ENCODE assay signal across 1 cellular context in the genomic region with DNA sequence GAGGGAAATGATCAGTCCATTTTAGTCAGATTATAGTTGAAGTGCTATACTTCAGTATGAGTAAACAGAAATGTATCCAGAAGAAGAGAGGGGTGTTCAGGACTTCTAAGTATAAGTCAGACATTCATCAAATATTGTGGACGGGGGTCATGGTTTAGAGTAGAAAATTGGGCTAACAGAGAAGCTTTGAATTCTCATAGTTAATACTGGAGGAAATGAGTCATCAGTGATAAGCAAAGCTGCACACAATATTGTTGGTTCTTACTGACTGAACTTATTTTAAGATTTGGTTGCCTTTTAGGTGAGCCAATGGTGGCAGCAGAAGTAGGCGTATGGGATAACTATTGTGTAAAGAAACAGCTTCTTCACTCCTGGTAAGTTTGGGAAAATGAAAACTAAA.
TF ChIP-seq lines count a peak whose summit lies in the region.

No MANE protein-coding gene starts in this region.

TF ChIP-seq in IMR-90, 13 proteins besides CTCF, POLR2A, EP300 and RAD21:
- TF ChIP-seq, protein P1, sequence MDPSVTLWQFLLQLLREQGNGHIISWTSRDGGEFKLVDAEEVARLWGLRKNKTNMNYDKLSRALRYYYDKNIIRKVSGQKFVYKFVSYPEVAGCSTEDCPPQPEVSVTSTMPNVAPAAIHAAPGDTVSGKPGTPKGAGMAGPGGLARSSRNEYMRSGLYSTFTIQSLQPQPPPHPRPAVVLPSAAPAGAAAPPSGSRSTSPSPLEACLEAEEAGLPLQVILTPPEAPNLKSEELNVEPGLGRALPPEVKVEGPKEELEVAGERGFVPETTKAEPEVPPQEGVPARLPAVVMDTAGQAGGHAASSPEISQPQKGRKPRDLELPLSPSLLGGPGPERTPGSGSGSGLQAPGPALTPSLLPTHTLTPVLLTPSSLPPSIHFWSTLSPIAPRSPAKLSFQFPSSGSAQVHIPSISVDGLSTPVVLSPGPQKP (IDR thresholded peaks at IDR 0.05; ENCODE audit: borderline replicate concordance, low read depth, low read length), result no peak
- TF ChIP-seq NFE2L2 (IDR thresholded peaks at IDR 0.05; ENCODE audit: low read depth, low read length) (no peak), MXI1 (IDR thresholded peaks at IDR 0.05; ENCODE audit: borderline replicate concordance, low read depth, low read length) (no peak), CHD1 (IDR thresholded peaks at IDR 0.05; ENCODE audit: low read depth, low read length) (no peak), CEBPB (IDR thresholded peaks at IDR 0.05; ENCODE audit: low read depth, low read length) (peak; percentile 46; the same call in 1 of the 2 replicates), RCOR1 (IDR thresholded peaks at IDR 0.05; ENCODE audit: insufficient replicate concordance, low read length) (no peak), SMC3 (IDR thresholded peaks at IDR 0.05; ENCODE audit: low read depth, low read length) (no peak), RFX5 (IDR thresholded peaks at IDR 0.05; ENCODE audit: low read depth, low read length) (no peak), MAZ (IDR thresholded peaks at IDR 0.05; ENCODE audit: borderline replicate concordance, low read depth, low read length) (no peak), FOS (IDR thresholded peaks at IDR 0.05; ENCODE audit: low read depth, low read length) (peak; percentile 87), MAFK (IDR thresholded peaks at IDR 0.05; ENCODE audit: low read depth, low read length) (no peak), BHLHE40 (IDR thresholded peaks at IDR 0.05; ENCODE audit: low read depth, low read length) (peak; percentile 27; the same call in 1 of the 2 replicates)
- TF ChIP-seq, protein P2, sequence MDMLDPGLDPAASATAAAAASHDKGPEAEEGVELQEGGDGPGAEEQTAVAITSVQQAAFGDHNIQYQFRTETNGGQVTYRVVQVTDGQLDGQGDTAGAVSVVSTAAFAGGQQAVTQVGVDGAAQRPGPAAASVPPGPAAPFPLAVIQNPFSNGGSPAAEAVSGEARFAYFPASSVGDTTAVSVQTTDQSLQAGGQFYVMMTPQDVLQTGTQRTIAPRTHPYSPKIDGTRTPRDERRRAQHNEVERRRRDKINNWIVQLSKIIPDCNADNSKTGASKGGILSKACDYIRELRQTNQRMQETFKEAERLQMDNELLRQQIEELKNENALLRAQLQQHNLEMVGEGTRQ (IDR thresholded peaks at IDR 0.05; ENCODE audit: low read depth, low read length), result no peak
